1 cellular context compared by ENCODE assay signal in genomic region chr12:69623970-69624369, GRCh38.
A peak's percentile ranks its signal among the peaks of the same experiment; 100 is the strongest.
TF ChIP-seq lines count a peak whose summit lies in the region.

No MANE protein-coding gene starts in this region.

TF ChIP-seq in K562, 482 proteins besides CTCF, POLR2A, EP300 and RAD21 (continued from another document and continues in another):
- TF ChIP-seq FOXK1 (CRISPR knock-in tag; IDR thresholded peaks at IDR 0.05; ENCODE audit: borderline replicate concordance) (no peak), ZNF146 (CRISPR knock-in tag; IDR thresholded peaks at IDR 0.05; ENCODE audit: unreplicated experiment) (no peak), DPF2 (IDR thresholded peaks at IDR 0.05) (peak; percentile 97), RCOR1 (IDR thresholded peaks at IDR 0.05; ENCODE audit: borderline replicate concordance in 1 of 2, low read depth in 2 of 2, low read length in 2 of 2) (peak; percentile 94 to 98), ZFX (CRISPR knock-in tag; IDR thresholded peaks at IDR 0.05) (peak; percentile 65), ZBTB17 (CRISPR knock-in tag; IDR thresholded peaks at IDR 0.05) (peak; percentile 78), BACH1 (tag; IDR thresholded peaks at IDR 0.05) (peak; percentile 72; the same call in 1 of the 2 replicates), ARID2 (IDR thresholded peaks at IDR 0.05) (no peak), CXXC5 (CRISPR knock-in tag; IDR thresholded peaks at IDR 0.05) (peak; percentile 99), CHD1 (IDR thresholded peaks at IDR 0.05; ENCODE audit: low read length) (no peak), XRCC5 (IDR thresholded peaks at IDR 0.05; ENCODE audit: low read depth, low read length) (peak; percentile 46; the same call in 1 of the 2 replicates), ZBTB8A (IDR thresholded peaks at IDR 0.05; ENCODE audit: partially characterized antibody) (no peak), STAT5B (CRISPR knock-in tag; IDR thresholded peaks at IDR 0.05) (no peak), ZNF696 (CRISPR knock-in tag; conservative IDR thresholded peaks at IDR 0.05) (no peak), TOE1 (IDR thresholded peaks at IDR 0.05; ENCODE audit: borderline replicate concordance) (peak; percentile 91), TOE1 (CRISPR knock-in tag; IDR thresholded peaks at IDR 0.05; ENCODE audit: borderline replicate concordance, low read depth) (0 out of 2 replicates have a peak, but pooled peaks have one; percentile 38), ZNF280B (CRISPR knock-in tag; IDR thresholded peaks at IDR 0.05) (no peak), L3MBTL2 (IDR thresholded peaks at IDR 0.05) (peak; percentile 71), TCF3 (CRISPR knock-in tag; IDR thresholded peaks at IDR 0.05) (peak; percentile 100), HOXB6 (CRISPR knock-in tag; IDR thresholded peaks at IDR 0.05; ENCODE audit: borderline replicate concordance) (no peak), ZNF584 (CRISPR knock-in tag; IDR thresholded peaks at IDR 0.05; ENCODE audit: low read depth) (peak; percentile 94), ZNF134 (CRISPR knock-in tag; conservative IDR thresholded peaks at IDR 0.05) (peak; percentile 77), GTF2A2 (tag; IDR thresholded peaks at IDR 0.05) (no peak), TAF1 (IDR thresholded peaks at IDR 0.05; ENCODE audit: control insufficient read depth, extremely low read depth, insufficient read depth, low read length, severe bottlenecking) (peak; percentile 74), CHCHD3 (CRISPR knock-in tag; IDR thresholded peaks at IDR 0.05) (no peak), REST (CRISPR knock-in tag; IDR thresholded peaks at IDR 0.05; ENCODE audit: low read depth) (no peak), RBM14 (IDR thresholded peaks at IDR 0.05; ENCODE audit: borderline replicate concordance, insufficient read depth, low read depth, low read length) (no peak), PHTF2 (CRISPR knock-in tag; IDR thresholded peaks at IDR 0.05) (no peak), HNRNPH1 (optimal IDR thresholded peaks at IDR 0.05; ENCODE audit: low read depth, low read length) (no peak), ZFP30 (CRISPR knock-in tag; IDR thresholded peaks at IDR 0.05; ENCODE audit: borderline replicate concordance) (no peak), POLR2AphosphoS2 (IDR thresholded peaks at IDR 0.05; ENCODE audit: low read length) (no peak), NCOA6 (IDR thresholded peaks at IDR 0.05) (no peak), ELK3 (CRISPR knock-in tag; IDR thresholded peaks at IDR 0.05) (no peak), RNF219 (CRISPR knock-in tag; IDR thresholded peaks at IDR 0.05) (no peak), ZNF449 (CRISPR knock-in tag; IDR thresholded peaks at IDR 0.05) (peak; percentile 80; the same call in 1 of the 2 replicates), HNRNPL (IDR thresholded peaks at IDR 0.05; ENCODE audit: low read depth, low read length) (no peak), TAL1 (IDR thresholded peaks at IDR 0.05) (peak; percentile 99), ZNF518B (CRISPR knock-in tag; IDR thresholded peaks at IDR 0.05) (no peak), PHB2 (IDR thresholded peaks at IDR 0.05; ENCODE audit: low read depth) (peak; percentile 98), KDM1A (IDR thresholded peaks at IDR 0.05) (peak; percentile 98 to 99), PURB (CRISPR knock-in tag; IDR thresholded peaks at IDR 0.05; ENCODE audit: low read depth) (no peak), NELFE (IDR thresholded peaks at IDR 0.05; ENCODE audit: insufficient read depth, insufficient read length) (no peak), CREBBP (IDR thresholded peaks at IDR 0.05; ENCODE audit: low read depth, low read length) (no peak), BRD9 (IDR thresholded peaks at IDR 0.05; ENCODE audit: low read depth, partially characterized antibody) (peak; percentile 36), JUNB (CRISPR knock-in tag; conservative IDR thresholded peaks at IDR 0.05) (no peak), ZNF23 (CRISPR knock-in tag; IDR thresholded peaks at IDR 0.05) (no peak), ZC3H11A (IDR thresholded peaks at IDR 0.05; ENCODE audit: low read depth, low read length) (no peak), THRAP3 (IDR thresholded peaks at IDR 0.05; ENCODE audit: borderline replicate concordance) (no peak), IRF1 (CRISPR knock-in tag; IDR thresholded peaks at IDR 0.05; ENCODE audit: borderline replicate concordance) (no peak), SP1 (CRISPR knock-in tag; IDR thresholded peaks at IDR 0.05) (peak; percentile 84), SUPT5H (IDR thresholded peaks at IDR 0.05) (no peak), MEF2A (IDR thresholded peaks at IDR 0.05; ENCODE audit: control insufficient read depth, low read depth, low read length) (peak; percentile 91), ZNF140 (CRISPR knock-in tag; IDR thresholded peaks at IDR 0.05) (no peak), ZNF639 (CRISPR knock-in tag; conservative IDR thresholded peaks at IDR 0.05 in 1 of 2, IDR thresholded peaks at IDR 0.05 in 1 of 2) (peak in 1 of 2 experiments; percentile 95; a peak in 2 of 4 replicates), VEZF1 (CRISPR knock-in tag; IDR thresholded peaks at IDR 0.05) (peak; percentile 85), POU5F1 (IDR thresholded peaks at IDR 0.05; ENCODE audit: borderline replicate concordance, low read depth, low read length, partially characterized antibody) (no peak), CBX1 (IDR thresholded peaks at IDR 0.05; ENCODE audit: low read depth) (no peak), MAFK (IDR thresholded peaks at IDR 0.05; ENCODE audit: low read length) (no peak)
